Comparison of ENCODE assay signal across 19 cellular contexts in genomic region chr2:4930704-4931103, GRCh38.
"Had no signal": no experiment of that assay in that cellular context is flagged by ENCODE, and none has a peak within 500 bp of the region (broad histone marks: within the 10 kb centered on the region; RNA-seq: fewer than 3 reads in every experiment).

No MANE protein-coding gene starts in this region.

- H3K27me3 ChIP-seq: cardiac muscle cell, esophagus muscularis mucosa, gastroesophageal sphincter, left lung had no signal

- H3K27me3 Mint-ChIP-seq: activated naive CD8-positive, alpha-beta T cell; dendritic cell treated with granulocyte-macrophage colony-stimulating factor and Interleukin-4, amounts not matched to agents 40 ng/mL and 50 ng/mL, for 4 days had no signal

- DNase-seq: activated CD4-positive, alpha-beta T cell treated with anti-CD3 and anti-CD28 coated beads for 1 hour; activated CD4-positive, alpha-beta T cell treated with anti-CD3 and anti-CD28 coated beads, Interleukin-2, amount 50 U/mL, for 4 hours; activated gamma-delta T cell treated with Interleukin-2 at 50 U/mL for 16 hours; amniotic stem cell; effector CD8-positive, alpha-beta T cell; heart right ventricle; left lung; occipital lobe; retina; stimulated activated CD8-positive, alpha-beta memory T cell treated with anti-CD3 and anti-CD28 coated beads, Interleukin-4, amount 100 ng/mL, for 48 hours; stimulated activated naive CD4-positive, alpha-beta T cell had no signal

- H3K4me1 Mint-ChIP-seq: nephron had no signal

- H3K4me3 ChIP-seq: cardiac muscle cell, esophagus muscularis mucosa, gastroesophageal sphincter, heart right ventricle, left lung had no signal

- H3K4me3 Mint-ChIP-seq: activated naive CD8-positive, alpha-beta T cell; dendritic cell treated with granulocyte-macrophage colony-stimulating factor and Interleukin-4, amounts not matched to agents 40 ng/mL and 50 ng/mL, for 4 days; mesothelial cell of epicardium; nephron had no signal

- H3K27ac Mint-ChIP-seq: activated naive CD8-positive, alpha-beta T cell; dendritic cell treated with granulocyte-macrophage colony-stimulating factor and Interleukin-4, amounts not matched to agents 40 ng/mL and 50 ng/mL, for 4 days; mesothelial cell of epicardium; nephron had no signal

- ATAC-seq: gastroesophageal sphincter, heart right ventricle, left lung had no signal

- H3K36me3 ChIP-seq: cardiac muscle cell, esophagus muscularis mucosa, gastroesophageal sphincter, heart right ventricle, left lung had no signal

- H3K9me3 ChIP-seq: esophagus muscularis mucosa, gastroesophageal sphincter had no signal

- H3K4me1 ChIP-seq: esophagus muscularis mucosa, gastroesophageal sphincter, heart right ventricle, left lung had no signal

- H3K27ac ChIP-seq: cardiac muscle cell, esophagus muscularis mucosa, gastroesophageal sphincter, heart right ventricle, left lung, VCaP had no signal

- H3K36me3 Mint-ChIP-seq: activated naive CD8-positive, alpha-beta T cell had no signal
